ENCODE assay signal across 1 cellular context in genomic region chr3:30632065-30632464, GRCh38.
TF ChIP-seq lines count a peak whose summit lies in the region.

No MANE protein-coding gene starts in this region.

TF ChIP-seq in WTC11, 78 proteins besides CTCF, POLR2A, EP300 and RAD21 (continued from another document):
- TF ChIP-seq, protein P1, sequence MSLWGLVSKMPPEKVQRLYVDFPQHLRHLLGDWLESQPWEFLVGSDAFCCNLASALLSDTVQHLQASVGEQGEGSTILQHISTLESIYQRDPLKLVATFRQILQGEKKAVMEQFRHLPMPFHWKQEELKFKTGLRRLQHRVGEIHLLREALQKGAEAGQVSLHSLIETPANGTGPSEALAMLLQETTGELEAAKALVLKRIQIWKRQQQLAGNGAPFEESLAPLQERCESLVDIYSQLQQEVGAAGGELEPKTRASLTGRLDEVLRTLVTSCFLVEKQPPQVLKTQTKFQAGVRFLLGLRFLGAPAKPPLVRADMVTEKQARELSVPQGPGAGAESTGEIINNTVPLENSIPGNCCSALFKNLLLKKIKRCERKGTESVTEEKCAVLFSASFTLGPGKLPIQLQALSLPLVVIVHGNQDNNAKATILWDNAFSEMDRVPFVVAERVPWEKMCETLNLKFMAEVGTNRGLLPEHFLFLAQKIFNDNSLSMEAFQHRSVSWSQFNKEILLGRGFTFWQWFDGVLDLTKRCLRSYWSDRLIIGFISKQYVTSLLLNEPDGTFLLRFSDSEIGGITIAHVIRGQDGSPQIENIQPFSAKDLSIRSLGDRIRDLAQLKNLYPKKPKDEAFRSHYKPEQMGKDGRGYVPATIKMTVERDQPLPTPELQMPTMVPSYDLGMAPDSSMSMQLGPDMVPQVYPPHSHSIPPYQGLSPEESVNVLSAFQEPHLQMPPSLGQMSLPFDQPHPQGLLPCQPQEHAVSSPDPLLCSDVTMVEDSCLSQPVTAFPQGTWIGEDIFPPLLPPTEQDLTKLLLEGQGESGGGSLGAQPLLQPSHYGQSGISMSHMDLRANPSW (CRISPR knock-in tag; conservative IDR thresholded peaks at IDR 0.05; ENCODE audit: low read depth) = no peak
- TF ChIP-seq ZNF263 (CRISPR knock-in tag; IDR thresholded peaks at IDR 0.05; ENCODE audit: low read depth) (no peak), PRRX2 (CRISPR knock-in tag; IDR thresholded peaks at IDR 0.05) (no peak)
